Comparison of ENCODE assay signal across 20 cellular contexts in the genomic region with DNA sequence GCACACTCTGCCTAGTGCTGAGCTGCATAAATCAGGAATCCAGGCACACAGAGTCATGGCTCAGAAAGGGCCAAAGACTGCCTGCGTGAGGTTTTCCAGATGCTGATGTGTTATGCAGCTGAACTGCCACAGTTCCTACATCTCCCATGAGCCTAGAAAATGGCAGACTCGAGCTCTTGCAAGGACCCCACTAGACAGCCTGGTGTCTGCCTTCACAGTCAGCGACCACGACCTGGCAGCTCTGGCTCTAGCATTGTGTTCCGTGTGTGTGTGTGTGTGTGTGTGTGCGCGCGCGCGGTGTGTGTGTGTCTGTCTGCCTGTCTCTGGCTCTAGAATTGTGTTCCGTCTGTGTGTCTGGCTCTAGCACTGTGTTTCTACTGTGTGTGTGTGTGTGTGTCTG.
DNase-seq lines count a peak whose midpoint lies in the region; ATAC-seq, FAIRE-seq and TF ChIP-seq lines count a peak whose summit lies in the region.
"Had no signal": no experiment of that assay in that cellular context is flagged by ENCODE, and none has a peak within 500 bp of the region (broad histone marks: within the 10 kb centered on the region; RNA-seq: fewer than 3 reads in every experiment).

No MANE protein-coding gene starts in this region.

- H2AK5ac ChIP-seq in H9 (ENCODE audit: insufficient read length, low read length), result no peak overlapping the region

- no peak overlapping the region for H2BK120ac ChIP-seq in H9 (ENCODE audit: low read depth, low read length, poor library complexity, severe bottlenecking)

- 94% methylated on average over 2 of the region's 11 CpGs for WGBS in A549 (ENCODE audit: missing lambda C conversion rate)
- whole genome bisulfite sequencing in H9 (ENCODE audit: extremely low coverage, insufficient read length, low lambda C conversion rate), result no CpG with 5 or more reads among the region's 11 CpGs

- no peak for TF ChIP-seq EP300 in A549 (IDR thresholded peaks at IDR 0.05)

- no peaks in the 10 kb centered on the region for H3K36me3 ChIP-seq in mucosa of descending colon (ENCODE audit: low read depth)
- H3K36me3 ChIP-seq in colonic mucosa, result no peaks in the 10 kb centered on the region
- H3K36me3 ChIP-seq: ovary had no signal

- H3K36me3 Mint-ChIP-seq in H9 (ENCODE audit: insufficient read depth in 1 of 3, low read depth in 3 of 3), result peaks cover 9 to 42% (median 23%) of the 10 kb centered on the region in 3 experiments; a peak in 6 of 7 replicates
- peaks cover 20% of the 10 kb centered on the region for H3K36me3 Mint-ChIP-seq in brain
- no peaks in the 10 kb centered on the region for H3K36me3 Mint-ChIP-seq in activated CD4-positive, alpha-beta T cell treated with anti-CD3 and anti-CD28 coated beads, Interleukin-2, amount 10 ng/mL, durations not matched to agents 24 days and 14 days (ENCODE audit: low read depth)
- H3K36me3 Mint-ChIP-seq: activated naive CD8-positive, alpha-beta T cell treated with anti-CD3 and anti-CD28 coated beads, Interleukin-2, amount 10 ng/mL, durations not matched to agents 7 days and 5 days; stimulated activated memory B cell treated with anti-CD40 and anti-IgM and Interleukin-4, amounts not matched to agents 10 μg/mL and 1 μg/mL and 100 μg/mL, for 72 hours had no signal

- H3K23me2 ChIP-seq in H9 (ENCODE audit: insufficient read length, low read depth, low read length, poor library complexity, severe bottlenecking), result peaks cover 6% of the 10 kb centered on the region

- H3K56ac ChIP-seq in H9 (ENCODE audit: insufficient read length, low read depth, low read length), result no peak overlapping the region

- no peak overlapping the region for H3K14ac ChIP-seq in H9 (ENCODE audit: insufficient read depth, low read length)

- FAIRE-seq in A549 (lab: Jason Lieb, UNC), result no peak
- FAIRE-seq: bronchial epithelial cell had no signal

- CTCF ChIA-PET in A549 (lab: Yijun Ruan, JAX), result no interaction called here

- no peak for TF ChIP-seq RAD21 in A549 (conservative IDR thresholded peaks at IDR 0.05 in 1 of 2, IDR thresholded peaks at IDR 0.05 in 1 of 2)

- ATAC-seq in A549 (no peak), mucosa of descending colon (peak; percentile 7)
- ATAC-seq: activated T-cell treated with anti-CD3 and anti-CD28 coated beads, Interleukin-2, amount 50 U/mL, for 72 hours; stimulated activated memory B cell treated with anti-CD40 and anti-IgM and Interleukin-4, amounts not matched to agents 10 μg/mL and 1 μg/mL and 100 μg/mL, for 72 hours had no signal

- H2BK15ac ChIP-seq in H9 (ENCODE audit: low read depth, low read length), result no peak overlapping the region

- H3K79me2 ChIP-seq in H9 (ENCODE audit: insufficient read depth, low read length), result peaks cover 33% of the 10 kb centered on the region; the same call in 1 of the 2 replicates

- no peak overlapping the region for H3K4me3 ChIP-seq in A549
- H3K4me3 ChIP-seq in mucosa of descending colon, result no peak overlapping the region
- no peak overlapping the region for H3K4me3 ChIP-seq in colonic mucosa
- H3K4me3 ChIP-seq: ovary had no signal

- POLR2A ChIA-PET in A549 (lab: Yijun Ruan, JAX), result no interaction called here

- H3K4me1 ChIP-seq in A549 (0 out of 3 replicates have a peak, but pooled peaks cover 4% of the 10 kb centered on the region), H9 (ENCODE audit: insufficient read depth, low read length) (peaks cover 6% of the 10 kb centered on the region; the same call in 1 of the 2 replicates), mucosa of descending colon (ENCODE audit: low read depth) (no peaks in the 10 kb centered on the region), colonic mucosa (no peaks in the 10 kb centered on the region)

- no peak overlapping the region for H4K91ac ChIP-seq in H9 (ENCODE audit: insufficient read length, low read depth, low read length)

- H3K27me3 Mint-ChIP-seq in H9 (ENCODE audit: low read depth) (no peaks in the 10 kb centered on the region), brain (peaks cover 15% of the 10 kb centered on the region)
- peaks cover 4% of the 10 kb centered on the region for H3K27me3 Mint-ChIP-seq in activated CD4-positive, alpha-beta T cell treated with anti-CD3 and anti-CD28 coated beads, Interleukin-2, amount 10 ng/mL, durations not matched to agents 24 days and 14 days
- H3K27me3 Mint-ChIP-seq: activated naive CD8-positive, alpha-beta T cell treated with anti-CD3 and anti-CD28 coated beads, Interleukin-2, amount 10 ng/mL, durations not matched to agents 7 days and 5 days; stimulated activated memory B cell treated with anti-CD40 and anti-IgM and Interleukin-4, amounts not matched to agents 10 μg/mL and 1 μg/mL and 100 μg/mL, for 72 hours had no signal

- no peak overlapping the region for H3K23ac ChIP-seq in H9 (ENCODE audit: insufficient read length, low read depth, low read length)

- no peaks in the 10 kb centered on the region for H3K79me1 ChIP-seq in H9 (ENCODE audit: insufficient read depth, low read depth, low read length, poor library complexity, severe bottlenecking)

- no peak overlapping the region for H2AFZ ChIP-seq in H9 (ENCODE audit: low read length)

- H3K27ac ChIP-seq in A549, result no peak overlapping the region
- H3K27ac ChIP-seq in H9 (ENCODE audit: insufficient read length, low read depth, low read length), result no peak overlapping the region
- H3K27ac ChIP-seq in colonic mucosa, result no peak overlapping the region
- H3K27ac ChIP-seq: ovary, SK-N-MC had no signal

- no peak overlapping the region for H2BK5ac ChIP-seq in H9 (ENCODE audit: insufficient read length, low read length)

- TF ChIP-seq POLR2A in A549 (IDR thresholded peaks at IDR 0.05; ENCODE audit: low read length), result no peak

- no peak overlapping the region for H3T11ph ChIP-seq in H9 (ENCODE audit: low read length)

- H3K9me3 ChIP-seq in A549, result peaks cover 8% of the 10 kb centered on the region; the same call in 2 of the 3 replicates
- no peaks in the 10 kb centered on the region for H3K9me3 ChIP-seq in H9 (ENCODE audit: control insufficient read depth, low read depth, low read length)
- no peaks in the 10 kb centered on the region for H3K9me3 ChIP-seq in mucosa of descending colon
- H3K9me3 ChIP-seq in colonic mucosa, result no peaks in the 10 kb centered on the region
- H3K9me3 ChIP-seq: ovary had no signal

- H4K20me1 ChIP-seq in H9 (ENCODE audit: control insufficient read depth, insufficient read depth, insufficient read length), result no peaks in the 10 kb centered on the region

- peak overlapping the region; percentile 75; the same call in 2 of the 3 replicates for H3K4me2 ChIP-seq in A549
- H3K4me2 ChIP-seq in H9 (ENCODE audit: insufficient read depth, insufficient read length, low read length), result peak overlapping the region; percentile 77

- no peak overlapping the region for H2BK12ac ChIP-seq in H9 (ENCODE audit: insufficient read length, low read depth, low read length)

- peaks cover 71 to 74% of the 10 kb centered on the region in 2 experiments for H3K4me1 Mint-ChIP-seq in H9
- peaks cover 28% of the 10 kb centered on the region for H3K4me1 Mint-ChIP-seq in brain
- no peaks in the 10 kb centered on the region for H3K4me1 Mint-ChIP-seq in activated CD4-positive, alpha-beta T cell treated with anti-CD3 and anti-CD28 coated beads, Interleukin-2, amount 10 ng/mL, durations not matched to agents 24 days and 14 days
- H3K4me1 Mint-ChIP-seq: activated naive CD8-positive, alpha-beta T cell treated with anti-CD3 and anti-CD28 coated beads, Interleukin-2, amount 10 ng/mL, durations not matched to agents 7 days and 5 days; stimulated activated memory B cell treated with anti-CD40 and anti-IgM and Interleukin-4, amounts not matched to agents 10 μg/mL and 1 μg/mL and 100 μg/mL, for 72 hours had no signal

- no peak overlapping the region for H4K8ac ChIP-seq in H9 (replicated peaks; ENCODE audit: insufficient read length, low read depth, low read length)

- intact Hi-C loops in mucosa of descending colon (cut with DNase I, micrococcal nuclease), result no loop called here
- intact Hi-C loops in colonic mucosa (cut with DNase I), result no loop called here
- intact Hi-C loops in activated CD4-positive, alpha-beta T cell treated with anti-CD3 and anti-CD28 coated beads, Interleukin-2, amount 10 ng/mL, durations not matched to agents 24 days and 14 days (cut with micrococcal nuclease), result no loop called here

- no peak overlapping the region for H2BK20ac ChIP-seq in H9 (ENCODE audit: low read depth, low read length, poor library complexity, severe bottlenecking)

- H3K9me3 Mint-ChIP-seq in H9 (peaks cover 11 to 24% of the 10 kb centered on the region in 2 experiments), brain (peaks cover 7 to 31% (median 8%) of the 10 kb centered on the region in 5 experiments)
- H3K9me3 Mint-ChIP-seq in activated CD4-positive, alpha-beta T cell treated with anti-CD3 and anti-CD28 coated beads, Interleukin-2, amount 10 ng/mL, durations not matched to agents 24 days and 14 days, result no peaks in the 10 kb centered on the region

- H3K4me3 Mint-ChIP-seq in H9 (peak overlapping the region; percentile 90 to 93), brain (peak overlapping the region; percentile 90 to 98 (median 96))
- no peak overlapping the region for H3K4me3 Mint-ChIP-seq in activated CD4-positive, alpha-beta T cell treated with anti-CD3 and anti-CD28 coated beads, Interleukin-2, amount 10 ng/mL, durations not matched to agents 24 days and 14 days
- H3K4me3 Mint-ChIP-seq: activated naive CD8-positive, alpha-beta T cell treated with anti-CD3 and anti-CD28 coated beads, Interleukin-2, amount 10 ng/mL, durations not matched to agents 7 days and 5 days; activated T-cell treated with anti-CD3 and anti-CD28 coated beads, Interleukin-2, amount 50 U/mL, for 72 hours; stimulated activated memory B cell treated with anti-CD40 and anti-IgM and Interleukin-4, amounts not matched to agents 10 μg/mL and 1 μg/mL and 100 μg/mL, for 72 hours had no signal

- peak overlapping the region in 2 of 3 experiments; percentile 0 to 15; a peak in 3 of 7 replicates for H3K27ac Mint-ChIP-seq in H9
- H3K27ac Mint-ChIP-seq in brain, result peak overlapping the region in 3 of 5 experiments; percentile 5 to 97 (median 96)
- H3K27ac Mint-ChIP-seq in activated CD4-positive, alpha-beta T cell treated with anti-CD3 and anti-CD28 coated beads, Interleukin-2, amount 10 ng/mL, durations not matched to agents 24 days and 14 days, result no peak overlapping the region
- H3K27ac Mint-ChIP-seq: activated naive CD8-positive, alpha-beta T cell treated with anti-CD3 and anti-CD28 coated beads, Interleukin-2, amount 10 ng/mL, durations not matched to agents 7 days and 5 days; activated T-cell treated with anti-CD3 and anti-CD28 coated beads, Interleukin-2, amount 50 U/mL, for 72 hours; stimulated activated memory B cell treated with anti-CD40 and anti-IgM and Interleukin-4, amounts not matched to agents 10 μg/mL and 1 μg/mL and 100 μg/mL, for 72 hours had no signal

- no peak overlapping the region for H3K18ac ChIP-seq in H9 (ENCODE audit: insufficient read length, low read depth, low read length)

- H3K9ac ChIP-seq in H9 (ENCODE audit: extremely low read depth, insufficient read length, low read length) (no peak overlapping the region), colonic mucosa (ENCODE audit: low read depth in 2 of 2, low read length in 2 of 2) (no peak overlapping the region)

- no peak overlapping the region for H4K5ac ChIP-seq in H9 (ENCODE audit: insufficient read length, low read depth, low read length)

- H3K27me3 ChIP-seq in H9 (ENCODE audit: insufficient read depth, low read length), result no peaks in the 10 kb centered on the region
- peaks cover 12% of the 10 kb centered on the region for H3K27me3 ChIP-seq in colonic mucosa
- H3K27me3 ChIP-seq: ovary had no signal

- DNase-seq in A549 (ENCODE audit: low read depth in 1 of 2, low spot score in 1 of 2), result no peak
- no peak for DNase-seq in H9
- no peak for DNase-seq in mucosa of descending colon
- no peak for DNase-seq in colonic mucosa
- DNase-seq in activated CD8-positive, alpha-beta memory T cell treated with anti-CD3 and anti-CD28 coated beads, Interleukin-2, amount 50 U/mL, for 4 hours, result no peak
- DNase-seq in GM19240 (ENCODE audit: insufficient read length, low spot score), result no peak
- DNase-seq in activated CD4-positive, alpha-beta T cell treated with anti-CD3 and anti-CD28 coated beads, Interleukin-2, amount 10 ng/mL, durations not matched to agents 24 days and 14 days, result no peak
- DNase-seq: activated CD4-positive, alpha-beta T cell treated with anti-CD3 and anti-CD28 coated beads, Interleukin-2, amount 50 U/mL, for 4 hours; activated naive CD8-positive, alpha-beta T cell treated with anti-CD3 and anti-CD28 coated beads, Interleukin-2, amount 10 ng/mL, durations not matched to agents 7 days and 5 days; activated T-cell treated with anti-CD3 and anti-CD28 coated beads, Interleukin-2, amount 50 U/mL, for 72 hours; effector CD4-positive, alpha-beta T cell; GF-D8; midbrain; NCI-H1694; NCI-H510A treated with DMSO at 0.1 percent for 48 hours; ovary had no signal

- H3K4ac ChIP-seq in H9 (ENCODE audit: low read depth, low read length), result no peak overlapping the region

- no peak for TF ChIP-seq CTCF in A549 (IDR thresholded peaks at IDR 0.05)
- no peak for TF ChIP-seq CTCF in H9 (conservative IDR thresholded peaks at IDR 0.05)
- TF ChIP-seq CTCF in brain (conservative IDR thresholded peaks at IDR 0.05), result no peak
- TF ChIP-seq CTCF in mucosa of descending colon (IDR thresholded peaks at IDR 0.05), result no peak
- TF ChIP-seq CTCF in colonic mucosa (IDR thresholded peaks at IDR 0.05), result no peak
